8 cellular contexts compared by ENCODE assay signal in the genomic region with DNA sequence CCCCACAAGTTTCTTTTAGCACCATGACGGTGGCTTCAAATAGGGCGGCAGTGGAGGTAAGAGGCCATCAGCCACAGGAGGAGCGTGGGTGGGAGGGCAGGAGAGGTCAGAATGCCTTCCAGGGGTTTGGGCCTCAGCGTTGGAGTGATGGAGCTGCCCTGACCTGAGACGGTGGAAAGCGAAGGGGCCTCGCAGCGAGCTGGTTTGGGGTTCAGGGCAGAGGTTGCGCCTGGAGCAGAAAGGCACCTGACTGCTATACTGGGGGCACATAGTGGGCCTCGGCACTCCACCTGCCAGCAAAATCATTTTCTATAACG. TPM values are rescaled to one million over a fixed set of nuclear protein-coding genes. Genes with fewer than 3 reads are reported as not detected.
DNase-seq lines count a peak whose midpoint lies in the region; ATAC-seq and TF ChIP-seq lines count a peak whose summit lies in the region.

No MANE protein-coding gene starts in this region.

- peak overlapping the region; percentile 82 for H3K4me3 Mint-ChIP-seq in MCF 10A (ENCODE audit: unreplicated experiment)

- intact Hi-C loops in heart left ventricle (cut with DNase I) (loop anchor here in 7 of 10 donors (5.0 to 10.0 kb wide), 5 partner anchors 87 to 102 kb away; a partner anchor contains a TSS), Right ventricle myocardium inferior (cut with DNase I) (no loop called here), MCF 10A (cut with micrococcal nuclease) (no loop called here)

- H3K9me3 ChIP-seq in heart left ventricle (no peaks in the 10 kb centered on the region), mesodermal cell (ENCODE audit: control insufficient read depth, low read length) (no peaks in the 10 kb centered on the region)

- H3K27me3 ChIP-seq in heart left ventricle: peaks cover 0 to 10% (median 0%) of the 10 kb centered on the region in 9 donors

- TF ChIP-seq CTCF in heart left ventricle (IDR thresholded peaks at IDR 0.05) (no peak), MCF 10A (IDR thresholded peaks at IDR 0.05; ENCODE audit: unreplicated experiment) (no peak), GM13976 (IDR thresholded peaks at IDR 0.05; ENCODE audit: borderline replicate concordance, control extremely low read depth, extremely low read depth, insufficient read depth, missing control alignments) (no peak)

- no peaks in the 10 kb centered on the region for H3K36me3 Mint-ChIP-seq in MCF 10A (ENCODE audit: insufficient read depth, unreplicated experiment)

- H3K4me1 ChIP-seq in heart left ventricle: peaks cover 0 to 42% (median 27%) of the 10 kb centered on the region in 12 donors
- peaks cover 8% of the 10 kb centered on the region for H3K4me1 ChIP-seq in mesodermal cell (ENCODE audit: control insufficient read depth, insufficient read depth, low read length, poor library complexity, severe bottlenecking)
- peaks cover 2% of the 10 kb centered on the region for H3K4me1 ChIP-seq in urinary bladder (ENCODE audit: insufficient read depth)

- H3K36me3 ChIP-seq in heart left ventricle: no peaks in the 10 kb centered on the region
- H3K36me3 ChIP-seq in mesodermal cell (ENCODE audit: control insufficient read depth, insufficient read depth, low read length): peaks cover 6% of the 10 kb centered on the region
- H3K36me3 ChIP-seq in urinary bladder (ENCODE audit: insufficient read depth): no peaks in the 10 kb centered on the region

- WGBS in heart left ventricle, 4 donors: 81 to 91% (median 87%) methylated on average over 11 of the region's 11 CpGs
- WGBS in mesodermal cell (ENCODE audit: insufficient coverage in 2 of 2), 2 experiments: 93 to 94% methylated on average over 11 of the region's 11 CpGs
- 85% methylated on average over 11 of the region's 11 CpGs for WGBS in urinary bladder

- BruUV-seq in MCF 10A (replicated peaks; lab: Mats Ljungman, UMichigan): TSS peak; percentile 86

- in situ Hi-C loops in GM13976 (cut with MboI; ENCODE audit: low sequenced_read_pairs, unreplicated experiment): no loop called here

- peaks cover 18% of the 10 kb centered on the region for H3K4me1 Mint-ChIP-seq in MCF 10A (ENCODE audit: insufficient read depth, unreplicated experiment)

- H3K27ac ChIP-seq in heart left ventricle: peak overlapping the region; percentile 74 to 99 (median 92)
- H3K27ac ChIP-seq in mesodermal cell (ENCODE audit: low read depth, low read length, severe bottlenecking): peak overlapping the region; percentile 57
- no peak overlapping the region for H3K27ac ChIP-seq in urinary bladder (ENCODE audit: low read depth)

- POLR2A ChIA-PET in MCF 10A (lab: Yijun Ruan, JAX): interaction anchor here (0.5 to 4.8 kb wide), 18 partner anchors 9 to 798 kb away, joined by 3 to 47 read pairs (median 3); a partner anchor contains a TSS

- peak overlapping the region in 11 of 12 donors; percentile 71 to 99 (median 84) for H3K4me3 ChIP-seq in heart left ventricle
- H3K4me3 ChIP-seq in mesodermal cell (ENCODE audit: extremely low read depth, insufficient read depth, low read length, poor library complexity, severe bottlenecking): peak overlapping the region; percentile 86
- peak overlapping the region; percentile 79 for H3K4me3 ChIP-seq in urinary bladder (ENCODE audit: low read depth, low read length)

- no peak for TF ChIP-seq POLR2A in heart left ventricle (IDR thresholded peaks at IDR 0.05)

- peak in 1 of 4 donors; percentile 3 for ATAC-seq in heart left ventricle
- no peak for ATAC-seq in Right ventricle myocardium inferior
- ATAC-seq in GM18858 (IDR thresholded peaks at IDR 0.05; ENCODE audit: unreplicated experiment): no peak

- CTCF ChIA-PET in MCF 10A (lab: Yijun Ruan, JAX): interaction anchor here (0.7 kb wide), 2 partner anchors 199 to 451 kb away, joined by 4 read pairs; no protein-coding TSS in a partner anchor

- H3K9me3 Mint-ChIP-seq in MCF 10A (ENCODE audit: unreplicated experiment): no peaks in the 10 kb centered on the region

- H3K27ac Mint-ChIP-seq in MCF 10A (ENCODE audit: low read depth, unreplicated experiment): peak overlapping the region; percentile 94

- DNase-seq in heart left ventricle (no peak), Right ventricle myocardium inferior (ENCODE audit: missing footprints) (no peak), MCF 10A (ENCODE audit: unreplicated experiment) (no peak), DMS 273 treated with DMSO at 0.1 percent for 48 hours (lab: John Stamatoyannopoulos, UW) (no peak), GM13976 (ENCODE audit: low spot score) (no peak)

- no peaks in the 10 kb centered on the region for H3K27me3 Mint-ChIP-seq in MCF 10A (ENCODE audit: insufficient read depth, unreplicated experiment)

RNA-seq across cellular contexts. Expression of a gene that starts 0.4 kb away (rescaled TPM):
- total RNA-seq in heart left ventricle (10 to 100 TPM; 19.2 to 31.4 (median 25.0) TPM), Right ventricle myocardium inferior (27.9 TPM), MCF 10A (2022) (27.7 and 28.3 TPM in 2 replicates), urinary bladder (19.9 TPM)
- polyA plus RNA-seq in heart left ventricle (10 to 100 TPM; 22.4 to 22.8 TPM), urinary bladder (40.2 TPM)
- 20.5 TPM for polyA plus RNA-seq in mesodermal cell (2013, experiment 1 of 2)
- 17.9 TPM for polyA plus RNA-seq in mesodermal cell (2013, experiment 2 of 2)

RNA-seq across cellular contexts. Expression of a gene that starts 53.4 kb away (rescaled TPM):
- total RNA-seq in heart left ventricle (10 to 100 TPM in 8 of 9 donors, 1 to 10 TPM in 1; 5.5 to 30.2 (median 13.7) TPM), Right ventricle myocardium inferior (10.5 TPM), MCF 10A (2022) (1.7 and 2.8 TPM in 2 replicates), urinary bladder (9.6 TPM)
- polyA plus RNA-seq in heart left ventricle (10 to 100 TPM in 1 of 2 donors, 1 to 10 TPM in 1; 7.4 to 17.3 TPM), urinary bladder (21.0 TPM)
- polyA plus RNA-seq in mesodermal cell (2013, experiment 1 of 2): 2.6 TPM
- 3.0 TPM for polyA plus RNA-seq in mesodermal cell (2013, experiment 2 of 2)

Comparison
In these comparisons a context has a peak if more than half of its experiments do, and no peak if none do; other contexts are left out.
1. intact Hi-C loops: an anchor here in heart left ventricle (5.0 to 10.0 kb wide); none called in Right ventricle myocardium inferior and MCF 10A.